In genomic region chr9:8074645-8075044, GRCh38 we compare ENCODE assay signal across 19 cellular contexts.
"Had no signal": no experiment of that assay in that cellular context is flagged by ENCODE, and none has a peak within 500 bp of the region (broad histone marks: within the 10 kb centered on the region; RNA-seq: fewer than 3 reads in every experiment).

No MANE protein-coding gene starts in this region.

- H3K36me3 ChIP-seq: cardiac muscle cell, heart left ventricle, neutrophil, ovary, prostate gland, upper lobe of left lung had no signal

- H3K9me3 ChIP-seq: neutrophil, ovary, prostate gland, upper lobe of left lung had no signal

- H3K4me3 ChIP-seq: cardiac muscle cell, heart left ventricle, ovary, prostate gland, upper lobe of left lung had no signal

- H3K9me3 Mint-ChIP-seq: activated naive CD4-positive, alpha-beta T cell treated with anti-CD3 and anti-CD28 coated beads, Interleukin-2, amount 10 ng/mL, durations not matched to agents 7 days and 5 days had no signal

- H3K27ac Mint-ChIP-seq: activated CD4-positive, alpha-beta memory T cell treated with anti-CD3 and anti-CD28 coated beads for 36 hours; activated naive CD4-positive, alpha-beta T cell treated with anti-CD3 and anti-CD28 coated beads, Interleukin-2, amount 10 ng/mL, durations not matched to agents 7 days and 5 days; dendritic cell treated with granulocyte-macrophage colony-stimulating factor and Interleukin-4, amounts not matched to agents 40 ng/mL and 50 ng/mL, for 4 days; memory B cell; nephron had no signal

- ATAC-seq: heart left ventricle; left cardiac atrium; stimulated activated naive CD8-positive, alpha-beta T cell treated with anti-CD3 and anti-CD28 coated beads, Interleukin-15, Interleukin-2, amounts not matched to agents 100 U/mL and 50 U/mL, for 24 hours had no signal

- H3K27me3 Mint-ChIP-seq: activated naive CD4-positive, alpha-beta T cell treated with anti-CD3 and anti-CD28 coated beads, Interleukin-2, amount 10 ng/mL, durations not matched to agents 7 days and 5 days; dendritic cell treated with granulocyte-macrophage colony-stimulating factor and Interleukin-4, amounts not matched to agents 40 ng/mL and 50 ng/mL, for 4 days had no signal

- H3K36me3 Mint-ChIP-seq: activated CD4-positive, alpha-beta memory T cell treated with anti-CD3 and anti-CD28 coated beads for 36 hours; activated naive CD4-positive, alpha-beta T cell treated with anti-CD3 and anti-CD28 coated beads, Interleukin-2, amount 10 ng/mL, durations not matched to agents 7 days and 5 days; memory B cell had no signal

- H3K4me3 Mint-ChIP-seq: activated CD4-positive, alpha-beta memory T cell treated with anti-CD3 and anti-CD28 coated beads for 36 hours; activated naive CD4-positive, alpha-beta T cell treated with anti-CD3 and anti-CD28 coated beads, Interleukin-2, amount 10 ng/mL, durations not matched to agents 7 days and 5 days; dendritic cell treated with granulocyte-macrophage colony-stimulating factor and Interleukin-4, amounts not matched to agents 40 ng/mL and 50 ng/mL, for 4 days; memory B cell; nephron had no signal

- H3K4me1 ChIP-seq: heart left ventricle, prostate gland, upper lobe of left lung had no signal

- DNase-seq: activated CD4-positive, alpha-beta memory T cell treated with anti-CD3 and anti-CD28 coated beads for 36 hours; activated CD4-positive, alpha-beta T cell treated with anti-CD3 and anti-CD28 coated beads for 4 hours; activated CD4-positive, CD25-positive, alpha-beta regulatory T cell; activated effector memory CD4-positive, alpha-beta T cell treated with anti-CD3 and anti-CD28 coated beads, Interleukin-2, amount 50 U/mL, for 16 hours; activated naive CD4-positive, alpha-beta T cell treated with anti-CD3 and anti-CD28 coated beads, Interleukin-2, amount 10 ng/mL, durations not matched to agents 7 days and 5 days; effector CD4-positive, alpha-beta T cell; heart left ventricle; islet precursor cell; left cardiac atrium; ovary; stimulated activated CD4-positive, alpha-beta T cell treated with anti-CD3 and anti-CD28 coated beads, Interleukin-4, amount 100 ng/mL, for 4 hours; stimulated activated naive CD8-positive, alpha-beta T cell treated with anti-CD3 and anti-CD28 coated beads, Interleukin-15, Interleukin-2, amounts not matched to agents 100 U/mL and 50 U/mL, for 24 hours; upper lobe of left lung had no signal

- H3K27ac ChIP-seq: cardiac muscle cell, heart left ventricle, neutrophil, ovary, prostate gland, upper lobe of left lung had no signal

- H3K4me1 Mint-ChIP-seq: activated naive CD4-positive, alpha-beta T cell treated with anti-CD3 and anti-CD28 coated beads, Interleukin-2, amount 10 ng/mL, durations not matched to agents 7 days and 5 days; memory B cell; nephron had no signal
